In genomic region chr6:70474751-70475150, GRCh38 we compare ENCODE assay signal across 1 cellular context.
TF ChIP-seq lines count a peak whose summit lies in the region.

No MANE protein-coding gene starts in this region.

TF ChIP-seq in GM23338, 12 proteins besides CTCF, POLR2A, EP300 and RAD21:
- TF ChIP-seq ZNF462 (CRISPR knock-in tag; IDR thresholded peaks at IDR 0.05) (no peak), ZNF331 (CRISPR knock-in tag; IDR thresholded peaks at IDR 0.05; ENCODE audit: low read depth) (no peak), POLR2AphosphoS5 (IDR thresholded peaks at IDR 0.05; ENCODE audit: low read depth) (no peak), NANOG (IDR thresholded peaks at IDR 0.05; ENCODE audit: borderline replicate concordance) (no peak), REST (IDR thresholded peaks at IDR 0.05; ENCODE audit: unreplicated experiment) (no peak), JUNB (IDR thresholded peaks at IDR 0.05; ENCODE audit: unreplicated experiment) (no peak), STAT1 (IDR thresholded peaks at IDR 0.05; ENCODE audit: unreplicated experiment) (no peak), ETS1 (IDR thresholded peaks at IDR 0.05) (no peak), ZNF114 (CRISPR knock-in tag; IDR thresholded peaks at IDR 0.05) (no peak), EZH2phosphoT487 (IDR thresholded peaks at IDR 0.05; ENCODE audit: unreplicated experiment) (no peak), CREB1 (CRISPR knock-in tag; IDR thresholded peaks at IDR 0.05; ENCODE audit: low read depth) (no peak), EZH2 (IDR thresholded peaks at IDR 0.05; ENCODE audit: low read depth, unreplicated experiment) (no peak)
TF ChIP-seq in GM23338: peak in this region for 0.
